In the genomic region with DNA sequence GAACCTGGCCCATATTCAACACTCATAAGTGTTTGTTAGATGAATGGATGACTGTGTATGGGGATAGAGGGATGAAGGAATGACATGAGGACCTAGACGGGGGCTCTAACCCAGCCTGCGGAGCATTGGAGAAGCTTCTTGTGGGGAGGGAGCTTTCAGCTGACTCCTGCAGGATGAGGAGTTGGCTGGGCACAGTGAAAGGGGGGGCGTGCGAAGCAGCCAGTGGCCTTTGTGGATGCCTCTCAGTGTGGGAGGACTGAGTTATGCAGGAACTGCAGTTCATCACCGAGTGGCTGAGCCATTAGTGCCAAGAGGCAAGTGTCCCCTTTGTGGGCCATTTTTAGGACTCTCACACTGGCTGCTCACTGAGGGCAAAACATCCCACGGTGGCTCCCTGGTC, we compare ENCODE assay signal across 19 cellular contexts. TPM values are rescaled to one million over a fixed set of nuclear protein-coding genes. Genes with fewer than 3 reads are reported as not detected.
DNase-seq lines count a peak whose midpoint lies in the region; ATAC-seq, FAIRE-seq and TF ChIP-seq lines count a peak whose summit lies in the region.
"Had no signal": no experiment of that assay in that cellular context is flagged by ENCODE, and none has a peak within 500 bp of the region (broad histone marks: within the 10 kb centered on the region; RNA-seq: fewer than 3 reads in every experiment).

No MANE protein-coding gene starts in this region.

- ATAC-seq in K562, result no peak
- ATAC-seq in sciatic nerve, result peak; percentile 37
- no peak for ATAC-seq in naive thymus-derived CD8-positive, alpha-beta T cell
- ATAC-seq: natural killer cell treated with Interleukin-12 subunit alpha and Interleukin-12 subunit beta and Interleukin-15 and Interleukin-18, amount 100 ng/mL, for 72 hours had no signal

- H3K27me3 Mint-ChIP-seq in naive thymus-derived CD8-positive, alpha-beta T cell, result no peaks in the 10 kb centered on the region
- peaks cover 4% of the 10 kb centered on the region for H3K27me3 Mint-ChIP-seq in activated naive CD8-positive, alpha-beta T cell treated with anti-CD3 and anti-CD28 coated beads for 36 hours

- FAIRE-seq in K562 (lab: Jason Lieb, UNC), result no peak
- FAIRE-seq: colon, GM12892 had no signal

- intact Hi-C loops in K562 (cut with micrococcal nuclease), result no loop called here
- intact Hi-C loops in cardiac septum (cut with DNase I), result loop anchor here (2.0 kb wide), 1 partner anchor 46 kb away; the partner anchor contains the start of gene TRIM63
- intact Hi-C loops in sciatic nerve (cut with DNase I), result no loop called here

- H4K20me1 ChIP-seq in K562 (replicated peaks; ENCODE audit: control insufficient read depth, insufficient read depth, low read length), result no peaks in the 10 kb centered on the region

- BruUV-seq in K562 (replicated peaks; lab: Mats Ljungman, UMichigan), result no TSS peak

- no peak overlapping the region for H3K4me2 ChIP-seq in K562 (ENCODE audit: insufficient read depth, low read length)

- H3K4me1 ChIP-seq in K562 (replicated peaks in 1 of 2; ENCODE audit: control insufficient read depth in 2 of 2, insufficient read depth in 2 of 2, low read length in 2 of 2), result peaks cover 15 to 34% of the 10 kb centered on the region in 2 experiments
- H3K4me1 ChIP-seq: SJSA1 had no signal

- H3K9me3 Mint-ChIP-seq in naive thymus-derived CD8-positive, alpha-beta T cell, result no peaks in the 10 kb centered on the region
- no peaks in the 10 kb centered on the region for H3K9me3 Mint-ChIP-seq in activated naive CD8-positive, alpha-beta T cell treated with anti-CD3 and anti-CD28 coated beads for 36 hours
- H3K9me3 Mint-ChIP-seq: activated naive CD4-positive, alpha-beta T cell treated with anti-CD3 and anti-CD28 coated beads for 36 hours; natural killer cell treated with Interleukin-12 subunit alpha and Interleukin-12 subunit beta and Interleukin-15 and Interleukin-18, amount 100 ng/mL, for 72 hours had no signal

- no peak overlapping the region for H2AFZ ChIP-seq in K562 (ENCODE audit: low read depth, low read length)

- H3K36me3 Mint-ChIP-seq in naive thymus-derived CD8-positive, alpha-beta T cell, result no peaks in the 10 kb centered on the region
- H3K36me3 Mint-ChIP-seq in activated naive CD8-positive, alpha-beta T cell treated with anti-CD3 and anti-CD28 coated beads for 36 hours, result no peaks in the 10 kb centered on the region
- H3K36me3 Mint-ChIP-seq: natural killer cell treated with Interleukin-12 subunit alpha and Interleukin-12 subunit beta and Interleukin-15 and Interleukin-18, amount 100 ng/mL, for 72 hours had no signal

- no peak overlapping the region for H3K27ac Mint-ChIP-seq in naive thymus-derived CD8-positive, alpha-beta T cell
- no peak overlapping the region for H3K27ac Mint-ChIP-seq in activated naive CD8-positive, alpha-beta T cell treated with anti-CD3 and anti-CD28 coated beads for 36 hours
- H3K27ac Mint-ChIP-seq: activated naive CD4-positive, alpha-beta T cell treated with anti-CD3 and anti-CD28 coated beads for 36 hours; natural killer cell treated with Interleukin-12 subunit alpha and Interleukin-12 subunit beta and Interleukin-15 and Interleukin-18, amount 100 ng/mL, for 72 hours had no signal

- H3K9me1 ChIP-seq in K562 (ENCODE audit: control insufficient read depth, insufficient read depth, low read length), result no peaks in the 10 kb centered on the region

- no peak for TF ChIP-seq POLR2A in K562 (conservative IDR thresholded peaks at IDR 0.05)

- H3K27ac ChIP-seq in K562 (ENCODE audit: extremely low read depth, low read depth, low read length), result no peak overlapping the region
- H3K27ac ChIP-seq: SJSA1 had no signal

- H3K9me3 ChIP-seq in K562 (replicated peaks; ENCODE audit: control insufficient read depth, insufficient read depth, low read depth, low read length), result no peaks in the 10 kb centered on the region
- H3K9me3 ChIP-seq: SJSA1 had no signal

- H3K4me1 Mint-ChIP-seq in naive thymus-derived CD8-positive, alpha-beta T cell, result peaks cover 12 to 26% (median 22%) of the 10 kb centered on the region in 4 donors
- peaks cover 21% of the 10 kb centered on the region for H3K4me1 Mint-ChIP-seq in activated naive CD8-positive, alpha-beta T cell treated with anti-CD3 and anti-CD28 coated beads for 36 hours

- 57% methylated on average over 6 of the region's 6 CpGs for WGBS in K562 (ENCODE audit: insufficient coverage, low coverage, missing lambda C conversion rate)

- POLR2A ChIA-PET in K562 (lab: Yijun Ruan, JAX), result interaction anchor here (0.6 to 1.2 kb wide), 4 partner anchors 9 to 124 kb away, joined by 4 to 6 read pairs (median 4); no protein-coding TSS in a partner anchor
- POLR2A ChIA-PET in naive thymus-derived CD8-positive, alpha-beta T cell (lab: Charles Lee), result no interaction called here

- DNase-seq in EH (ENCODE audit: low read depth) (peak; percentile 74), K562 (ENCODE audit: extremely low read depth in 1 of 4, low spot score in 3 of 4) (no peak), cardiac septum (ENCODE audit: low spot score) (peak; percentile 90), sciatic nerve (ENCODE audit: low spot score) (no peak), ecto neural progenitor cell (ENCODE audit: low spot score) (no peak)
- DNase-seq in effector CD4-positive, alpha-beta T cell, result no peak
- no peak for DNase-seq in naive thymus-derived CD8-positive, alpha-beta T cell
- DNase-seq in activated naive CD8-positive, alpha-beta T cell treated with anti-CD3 and anti-CD28 coated beads for 36 hours, result no peak
- DNase-seq: activated naive CD4-positive, alpha-beta T cell treated with anti-CD3 and anti-CD28 coated beads for 36 hours; DMS53; Karpas-422; NCI-H2107; NK-92 treated with Interleukin-12 subunit alpha and Interleukin-12 subunit beta, amount 100 ng/mL, for 24 hours had no signal

- no peaks in the 10 kb centered on the region for H3K36me3 ChIP-seq in K562 (ENCODE audit: control insufficient read depth, insufficient read depth, low read length)
- H3K36me3 ChIP-seq: SJSA1 had no signal

- H3K4me3 Mint-ChIP-seq in naive thymus-derived CD8-positive, alpha-beta T cell, result no peak overlapping the region
- H3K4me3 Mint-ChIP-seq in activated naive CD8-positive, alpha-beta T cell treated with anti-CD3 and anti-CD28 coated beads for 36 hours, result no peak overlapping the region
- H3K4me3 Mint-ChIP-seq: activated naive CD4-positive, alpha-beta T cell treated with anti-CD3 and anti-CD28 coated beads for 36 hours; natural killer cell treated with Interleukin-12 subunit alpha and Interleukin-12 subunit beta and Interleukin-15 and Interleukin-18, amount 100 ng/mL, for 72 hours had no signal

- H3K79me2 ChIP-seq in K562 (ENCODE audit: control insufficient read depth, insufficient read depth, low read length), result no peaks in the 10 kb centered on the region

- H3K9ac ChIP-seq in K562 (ENCODE audit: insufficient read depth in 1 of 2, low read depth in 2 of 2, low read length in 2 of 2), result peak overlapping the region in 1 of 2 experiments; percentile 32; a peak in 1 of 4 replicates

- TF ChIP-seq RAD21 in K562 (CRISPR knock-in tag; conservative IDR thresholded peaks at IDR 0.05 in 1 of 2, IDR thresholded peaks at IDR 0.05 in 1 of 2), result no peak

- no peak for TF ChIP-seq CTCF in K562 (IDR thresholded peaks at IDR 0.05 in 2 of 3, conservative IDR thresholded peaks at IDR 0.05 in 1 of 3; ENCODE audit: insufficient read depth in 2 of 3, low read depth in 1 of 3, low read length in 3 of 3)

- H3K27me3 ChIP-seq in K562 (ENCODE audit: control insufficient read depth in 2 of 2, insufficient read depth in 2 of 2, low read length in 2 of 2), result no peaks in the 10 kb centered on the region
- H3K27me3 ChIP-seq: SJSA1 had no signal

- no peak for TF ChIP-seq EP300 in K562 (IDR thresholded peaks at IDR 0.05; ENCODE audit: low read length)

- no peak overlapping the region for H3K4me3 ChIP-seq in K562
- H3K4me3 ChIP-seq: SJSA1 had no signal

- in situ Hi-C loops in K562 (cut with MboI), result no loop called here

- CTCF ChIA-PET in K562 (lab: Yijun Ruan, JAX; ENCODE audit: low intra/inter-chr PET ratio), result no interaction called here

RNA-seq across cellular contexts. Expression of gene EXTL1, which starts 1.2 kb away (rescaled TPM):
- total RNA-seq in K562 (2011; cell fraction: chromatin; rRNA removed; ENCODE audit: low replicate concordance), result 0.58 TPM in 1 of 2 replicates, not detected in the other
- total RNA-seq in K562 (2011; cell fraction: nucleolus; rRNA removed), result 1.5 and 2.0 TPM in 2 replicates
- 0.95 and 1.9 TPM in 2 replicates for total RNA-seq in K562 (2011; cell fraction: nucleoplasm; rRNA removed)
- total RNA-seq in K562 (2014; rRNA removed) (0.12 and 0.23 TPM in 2 replicates), K562 (2014; rRNA removed; fragmentation: Illumina TruSeq; extraction: Trizol) (0.04 TPM in 1 of 2 replicates, not detected in the other), K562 (2015; rRNA removed; fragmentation: Illumina TruSeq; extraction: Trizol) (0.07 and 0.08 TPM in 2 replicates), K562 (2021) (0.13 and 0.16 TPM in 2 replicates), cardiac septum (9.2 TPM), sciatic nerve (39.9 TPM)
- polyA plus RNA-seq in K562 (2011; rRNA removed) (0.07 and 0.11 TPM in 2 replicates), K562 (2014; fragmentation: Illumina TruSeq; extraction: Trizol) (0.06 TPM in 1 of 2 replicates, not detected in the other), K562 (2014; fragmentation: Nextera tagmentation; extraction: Ambion mirVana) (not detected), K562 (2014; rRNA removed) (0.09 and 0.16 TPM in 2 replicates)
- 0.07 and 0.13 TPM in 2 replicates for polyA plus RNA-seq in K562 (2011; cell fraction: cytosol; rRNA removed)
- polyA plus RNA-seq in K562 (2011; cell fraction: nucleus; rRNA removed), result 0.28 and 0.32 TPM in 2 replicates
- polyA plus RNA-seq in K562 (2012), result 0.13 and 0.68 TPM in 2 replicates
- polyA minus RNA-seq in K562 (2011; rRNA and poly(A)+ RNA removed), result 0.11 and 0.18 TPM in 2 replicates
- 0.29 and 0.55 TPM in 2 replicates for polyA minus RNA-seq in K562 (2011; cell fraction: cytosol; rRNA and poly(A)+ RNA removed)
- 1.3 and 2.3 TPM in 2 replicates for polyA minus RNA-seq in K562 (2011; cell fraction: nucleus; rRNA and poly(A)+ RNA removed)
- under 1 TPM; 0.19 to 0.26 TPM for total RNA-seq in naive thymus-derived CD8-positive, alpha-beta T cell
- not detected for polyA plus RNA-seq in naive thymus-derived CD8-positive, alpha-beta T cell
- total RNA-seq in activated naive CD8-positive, alpha-beta T cell treated with anti-CD3 and anti-CD28 coated beads for 36 hours, result not detected
- total RNA-seq: activated CD8-positive, alpha-beta memory T cell treated with anti-CD3 and anti-CD28 coated beads for 36 hours; activated naive CD4-positive, alpha-beta T cell treated with anti-CD3 and anti-CD28 coated beads for 36 hours; natural killer cell treated with Interleukin-12 subunit alpha and Interleukin-12 subunit beta and Interleukin-15 and Interleukin-18, amount 100 ng/mL, for 72 hours had no signal

RNA-seq across cellular contexts. Expression of gene PAFAH2, which starts 22.5 kb away (rescaled TPM):
- 9.2 and 10.7 TPM in 2 replicates for total RNA-seq in K562 (2011; cell fraction: chromatin; rRNA removed; ENCODE audit: low replicate concordance)
- total RNA-seq in K562 (2011; cell fraction: nucleolus; rRNA removed), result 7.3 and 7.8 TPM in 2 replicates
- 6.4 and 7.5 TPM in 2 replicates for total RNA-seq in K562 (2011; cell fraction: nucleoplasm; rRNA removed)
- 5.5 and 6.5 TPM in 2 replicates for total RNA-seq in K562 (2014; rRNA removed)
- total RNA-seq in K562 (2014; rRNA removed; fragmentation: Illumina TruSeq; extraction: Trizol), result 6.4 and 6.8 TPM in 2 replicates
- 6.3 and 6.4 TPM in 2 replicates for total RNA-seq in K562 (2015; rRNA removed; fragmentation: Illumina TruSeq; extraction: Trizol)
- 4.7 and 5.9 TPM in 2 replicates for total RNA-seq in K562 (2021)
- 7.5 and 10.9 TPM in 2 replicates for polyA plus RNA-seq in K562 (2011; rRNA removed)
- polyA plus RNA-seq in K562 (2011; cell fraction: cytosol; rRNA removed), result 6.0 and 7.6 TPM in 2 replicates
- polyA plus RNA-seq in K562 (2011; cell fraction: nucleus; rRNA removed), result 6.5 and 9.1 TPM in 2 replicates
- polyA plus RNA-seq in K562 (2012), result 4.5 and 7.8 TPM in 2 replicates
- polyA plus RNA-seq in K562 (2014; fragmentation: Illumina TruSeq; extraction: Trizol), result 7.0 and 8.7 TPM in 2 replicates
- 1 to 10 TPM; 4.2 to 7.0 TPM for polyA plus RNA-seq in K562 (2014; fragmentation: Nextera tagmentation; extraction: Ambion mirVana)
- 6.0 and 6.9 TPM in 2 replicates for polyA plus RNA-seq in K562 (2014; rRNA removed)
- 8.3 and 11.1 TPM in 2 replicates for polyA minus RNA-seq in K562 (2011; rRNA and poly(A)+ RNA removed)
- polyA minus RNA-seq in K562 (2011; cell fraction: cytosol; rRNA and poly(A)+ RNA removed), result 4.3 and 7.0 TPM in 2 replicates
- polyA minus RNA-seq in K562 (2011; cell fraction: nucleus; rRNA and poly(A)+ RNA removed), result 4.0 and 5.7 TPM in 2 replicates
- 18.5 TPM for total RNA-seq in cardiac septum
- 11.5 TPM for total RNA-seq in sciatic nerve
- 10 to 100 TPM; 24.6 to 25.4 TPM for total RNA-seq in naive thymus-derived CD8-positive, alpha-beta T cell
- polyA plus RNA-seq in naive thymus-derived CD8-positive, alpha-beta T cell, result 10 to 100 TPM; 16.4 to 25.5 (median 17.3) TPM
- 1 to 10 TPM; 8.6 to 8.8 TPM for total RNA-seq in activated naive CD8-positive, alpha-beta T cell treated with anti-CD3 and anti-CD28 coated beads for 36 hours

RNA-seq across cellular contexts. Expression of gene SLC30A2, which starts 25.5 kb away (rescaled TPM):
- total RNA-seq in K562 (2011; cell fraction: chromatin; rRNA removed; ENCODE audit: low replicate concordance), result 0.42 TPM in 1 of 2 replicates, not detected in the other
- 0.33 and 0.53 TPM in 2 replicates for total RNA-seq in K562 (2011; cell fraction: nucleolus; rRNA removed)
- 0.51 TPM in 1 of 2 replicates, not detected in the other for total RNA-seq in K562 (2011; cell fraction: nucleoplasm; rRNA removed)
- total RNA-seq in K562 (2014; rRNA removed) (0.18 TPM in 1 of 2 replicates, not detected in the other), K562 (2014; rRNA removed; fragmentation: Illumina TruSeq; extraction: Trizol) (not detected in 2 replicates), K562 (2015; rRNA removed; fragmentation: Illumina TruSeq; extraction: Trizol) (not detected in 2 replicates), K562 (2021) (0.11 and 0.13 TPM in 2 replicates), cardiac septum (5.0 TPM), sciatic nerve (not detected)
- polyA plus RNA-seq in K562 (2011; rRNA removed) (0.07 and 0.08 TPM in 2 replicates), K562 (2014; fragmentation: Illumina TruSeq; extraction: Trizol) (0.07 TPM in 1 of 2 replicates, not detected in the other), K562 (2014; fragmentation: Nextera tagmentation; extraction: Ambion mirVana) (under 1 TPM; 0.01 to 0.06 TPM), K562 (2014; rRNA removed) (0.03 TPM in 1 of 2 replicates, not detected in the other)
- polyA plus RNA-seq in K562 (2011; cell fraction: cytosol; rRNA removed), result 0.19 and 0.22 TPM in 2 replicates
- 0.10 TPM in 2 replicates for polyA plus RNA-seq in K562 (2011; cell fraction: nucleus; rRNA removed)
- 0.03 and 0.32 TPM in 2 replicates for polyA plus RNA-seq in K562 (2012)
- 0.21 TPM in 1 of 2 replicates, not detected in the other for polyA minus RNA-seq in K562 (2011; rRNA and poly(A)+ RNA removed)
- polyA minus RNA-seq in K562 (2011; cell fraction: cytosol; rRNA and poly(A)+ RNA removed), result not detected in 2 replicates
- polyA minus RNA-seq in K562 (2011; cell fraction: nucleus; rRNA and poly(A)+ RNA removed), result 0.13 TPM in 1 of 2 replicates, not detected in the other
- total RNA-seq in naive thymus-derived CD8-positive, alpha-beta T cell, result not detected
- under 1 TPM in 1 of 3 donors, not detected in 2; 0.16 TPM for polyA plus RNA-seq in naive thymus-derived CD8-positive, alpha-beta T cell
- total RNA-seq in activated naive CD8-positive, alpha-beta T cell treated with anti-CD3 and anti-CD28 coated beads for 36 hours, result not detected
- total RNA-seq: activated CD8-positive, alpha-beta memory T cell treated with anti-CD3 and anti-CD28 coated beads for 36 hours; activated naive CD4-positive, alpha-beta T cell treated with anti-CD3 and anti-CD28 coated beads for 36 hours; natural killer cell treated with Interleukin-12 subunit alpha and Interleukin-12 subunit beta and Interleukin-15 and Interleukin-18, amount 100 ng/mL, for 72 hours; SJSA1 had no signal

RNA-seq across cellular contexts. Expression of gene TRIM63, which starts 47.0 kb away (rescaled TPM):
- 0.74 and 0.77 TPM in 2 replicates for total RNA-seq in K562 (2011; cell fraction: chromatin; rRNA removed; ENCODE audit: low replicate concordance)
- 0.26 and 0.67 TPM in 2 replicates for total RNA-seq in K562 (2011; cell fraction: nucleolus; rRNA removed)
- total RNA-seq in K562 (2011; cell fraction: nucleoplasm; rRNA removed), result 0.44 and 0.99 TPM in 2 replicates
- total RNA-seq in K562 (2014; rRNA removed) (0.24 and 0.50 TPM in 2 replicates), K562 (2014; rRNA removed; fragmentation: Illumina TruSeq; extraction: Trizol) (0.32 and 0.36 TPM in 2 replicates), K562 (2015; rRNA removed; fragmentation: Illumina TruSeq; extraction: Trizol) (0.19 and 0.22 TPM in 2 replicates), K562 (2021) (0.16 and 0.44 TPM in 2 replicates), cardiac septum (123 TPM), sciatic nerve (0.18 TPM)
- polyA plus RNA-seq in K562 (2011; rRNA removed) (0.42 and 0.57 TPM in 2 replicates), K562 (2014; fragmentation: Illumina TruSeq; extraction: Trizol) (0.28 and 0.48 TPM in 2 replicates), K562 (2014; fragmentation: Nextera tagmentation; extraction: Ambion mirVana) (under 1 TPM; 0.08 to 0.10 TPM), K562 (2014; rRNA removed) (0.22 and 0.40 TPM in 2 replicates)
- polyA plus RNA-seq in K562 (2011; cell fraction: cytosol; rRNA removed), result 0.31 and 0.43 TPM in 2 replicates
- 0.41 and 0.65 TPM in 2 replicates for polyA plus RNA-seq in K562 (2011; cell fraction: nucleus; rRNA removed)
- polyA plus RNA-seq in K562 (2012), result 0.38 and 0.60 TPM in 2 replicates
- 0.28 and 0.54 TPM in 2 replicates for polyA minus RNA-seq in K562 (2011; rRNA and poly(A)+ RNA removed)
- polyA minus RNA-seq in K562 (2011; cell fraction: cytosol; rRNA and poly(A)+ RNA removed), result not detected in 2 replicates
- 0.27 and 0.33 TPM in 2 replicates for polyA minus RNA-seq in K562 (2011; cell fraction: nucleus; rRNA and poly(A)+ RNA removed)
- not detected for total RNA-seq in naive thymus-derived CD8-positive, alpha-beta T cell
- not detected for polyA plus RNA-seq in naive thymus-derived CD8-positive, alpha-beta T cell
- not detected for total RNA-seq in activated naive CD8-positive, alpha-beta T cell treated with anti-CD3 and anti-CD28 coated beads for 36 hours
- total RNA-seq: activated CD8-positive, alpha-beta memory T cell treated with anti-CD3 and anti-CD28 coated beads for 36 hours; kidney epithelial cell; natural killer cell treated with Interleukin-12 subunit alpha and Interleukin-12 subunit beta and Interleukin-15 and Interleukin-18, amount 100 ng/mL, for 72 hours; SJSA1 had no signal

Comparison
In these comparisons a context has a peak if more than half of its experiments do, and no peak if none do; other contexts are left out.
1. DNase-seq: peak in EH (single experiment) and cardiac septum (single experiment); none in K562 (0 of 4), sciatic nerve (single experiment), ecto neural progenitor cell (single experiment), effector CD4-positive, alpha-beta T cell (single experiment), naive thymus-derived CD8-positive, alpha-beta T cell (0 of 10) and activated naive CD8-positive, alpha-beta T cell treated with anti-CD3 and anti-CD28 coated beads for 36 hours (single experiment).